In the genomic region with DNA sequence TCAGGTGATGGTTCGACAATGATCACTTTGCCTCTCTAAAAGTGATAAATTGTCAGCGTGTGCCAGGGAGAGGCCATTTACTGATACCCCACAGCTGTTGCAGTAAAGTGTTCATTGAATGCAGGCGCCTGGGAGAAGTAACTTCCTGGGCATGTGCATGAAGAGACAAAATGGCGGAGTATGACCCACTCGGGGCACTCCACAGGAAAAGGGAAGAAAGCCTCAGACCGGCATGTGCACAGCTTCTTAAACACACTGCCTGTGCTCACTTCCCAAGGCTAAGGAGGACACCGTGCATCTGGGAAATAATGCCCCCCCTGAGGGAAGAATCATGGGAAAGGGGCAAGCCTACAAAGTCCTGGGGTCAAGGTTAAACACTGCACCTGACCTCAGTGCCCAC, we compare ENCODE assay signal across 1 cellular context.
TF ChIP-seq lines count a peak whose summit lies in the region.

No MANE protein-coding gene starts in this region.

TF ChIP-seq in H1, 55 proteins besides CTCF, POLR2A, EP300 and RAD21:
- TF ChIP-seq, protein P1, sequence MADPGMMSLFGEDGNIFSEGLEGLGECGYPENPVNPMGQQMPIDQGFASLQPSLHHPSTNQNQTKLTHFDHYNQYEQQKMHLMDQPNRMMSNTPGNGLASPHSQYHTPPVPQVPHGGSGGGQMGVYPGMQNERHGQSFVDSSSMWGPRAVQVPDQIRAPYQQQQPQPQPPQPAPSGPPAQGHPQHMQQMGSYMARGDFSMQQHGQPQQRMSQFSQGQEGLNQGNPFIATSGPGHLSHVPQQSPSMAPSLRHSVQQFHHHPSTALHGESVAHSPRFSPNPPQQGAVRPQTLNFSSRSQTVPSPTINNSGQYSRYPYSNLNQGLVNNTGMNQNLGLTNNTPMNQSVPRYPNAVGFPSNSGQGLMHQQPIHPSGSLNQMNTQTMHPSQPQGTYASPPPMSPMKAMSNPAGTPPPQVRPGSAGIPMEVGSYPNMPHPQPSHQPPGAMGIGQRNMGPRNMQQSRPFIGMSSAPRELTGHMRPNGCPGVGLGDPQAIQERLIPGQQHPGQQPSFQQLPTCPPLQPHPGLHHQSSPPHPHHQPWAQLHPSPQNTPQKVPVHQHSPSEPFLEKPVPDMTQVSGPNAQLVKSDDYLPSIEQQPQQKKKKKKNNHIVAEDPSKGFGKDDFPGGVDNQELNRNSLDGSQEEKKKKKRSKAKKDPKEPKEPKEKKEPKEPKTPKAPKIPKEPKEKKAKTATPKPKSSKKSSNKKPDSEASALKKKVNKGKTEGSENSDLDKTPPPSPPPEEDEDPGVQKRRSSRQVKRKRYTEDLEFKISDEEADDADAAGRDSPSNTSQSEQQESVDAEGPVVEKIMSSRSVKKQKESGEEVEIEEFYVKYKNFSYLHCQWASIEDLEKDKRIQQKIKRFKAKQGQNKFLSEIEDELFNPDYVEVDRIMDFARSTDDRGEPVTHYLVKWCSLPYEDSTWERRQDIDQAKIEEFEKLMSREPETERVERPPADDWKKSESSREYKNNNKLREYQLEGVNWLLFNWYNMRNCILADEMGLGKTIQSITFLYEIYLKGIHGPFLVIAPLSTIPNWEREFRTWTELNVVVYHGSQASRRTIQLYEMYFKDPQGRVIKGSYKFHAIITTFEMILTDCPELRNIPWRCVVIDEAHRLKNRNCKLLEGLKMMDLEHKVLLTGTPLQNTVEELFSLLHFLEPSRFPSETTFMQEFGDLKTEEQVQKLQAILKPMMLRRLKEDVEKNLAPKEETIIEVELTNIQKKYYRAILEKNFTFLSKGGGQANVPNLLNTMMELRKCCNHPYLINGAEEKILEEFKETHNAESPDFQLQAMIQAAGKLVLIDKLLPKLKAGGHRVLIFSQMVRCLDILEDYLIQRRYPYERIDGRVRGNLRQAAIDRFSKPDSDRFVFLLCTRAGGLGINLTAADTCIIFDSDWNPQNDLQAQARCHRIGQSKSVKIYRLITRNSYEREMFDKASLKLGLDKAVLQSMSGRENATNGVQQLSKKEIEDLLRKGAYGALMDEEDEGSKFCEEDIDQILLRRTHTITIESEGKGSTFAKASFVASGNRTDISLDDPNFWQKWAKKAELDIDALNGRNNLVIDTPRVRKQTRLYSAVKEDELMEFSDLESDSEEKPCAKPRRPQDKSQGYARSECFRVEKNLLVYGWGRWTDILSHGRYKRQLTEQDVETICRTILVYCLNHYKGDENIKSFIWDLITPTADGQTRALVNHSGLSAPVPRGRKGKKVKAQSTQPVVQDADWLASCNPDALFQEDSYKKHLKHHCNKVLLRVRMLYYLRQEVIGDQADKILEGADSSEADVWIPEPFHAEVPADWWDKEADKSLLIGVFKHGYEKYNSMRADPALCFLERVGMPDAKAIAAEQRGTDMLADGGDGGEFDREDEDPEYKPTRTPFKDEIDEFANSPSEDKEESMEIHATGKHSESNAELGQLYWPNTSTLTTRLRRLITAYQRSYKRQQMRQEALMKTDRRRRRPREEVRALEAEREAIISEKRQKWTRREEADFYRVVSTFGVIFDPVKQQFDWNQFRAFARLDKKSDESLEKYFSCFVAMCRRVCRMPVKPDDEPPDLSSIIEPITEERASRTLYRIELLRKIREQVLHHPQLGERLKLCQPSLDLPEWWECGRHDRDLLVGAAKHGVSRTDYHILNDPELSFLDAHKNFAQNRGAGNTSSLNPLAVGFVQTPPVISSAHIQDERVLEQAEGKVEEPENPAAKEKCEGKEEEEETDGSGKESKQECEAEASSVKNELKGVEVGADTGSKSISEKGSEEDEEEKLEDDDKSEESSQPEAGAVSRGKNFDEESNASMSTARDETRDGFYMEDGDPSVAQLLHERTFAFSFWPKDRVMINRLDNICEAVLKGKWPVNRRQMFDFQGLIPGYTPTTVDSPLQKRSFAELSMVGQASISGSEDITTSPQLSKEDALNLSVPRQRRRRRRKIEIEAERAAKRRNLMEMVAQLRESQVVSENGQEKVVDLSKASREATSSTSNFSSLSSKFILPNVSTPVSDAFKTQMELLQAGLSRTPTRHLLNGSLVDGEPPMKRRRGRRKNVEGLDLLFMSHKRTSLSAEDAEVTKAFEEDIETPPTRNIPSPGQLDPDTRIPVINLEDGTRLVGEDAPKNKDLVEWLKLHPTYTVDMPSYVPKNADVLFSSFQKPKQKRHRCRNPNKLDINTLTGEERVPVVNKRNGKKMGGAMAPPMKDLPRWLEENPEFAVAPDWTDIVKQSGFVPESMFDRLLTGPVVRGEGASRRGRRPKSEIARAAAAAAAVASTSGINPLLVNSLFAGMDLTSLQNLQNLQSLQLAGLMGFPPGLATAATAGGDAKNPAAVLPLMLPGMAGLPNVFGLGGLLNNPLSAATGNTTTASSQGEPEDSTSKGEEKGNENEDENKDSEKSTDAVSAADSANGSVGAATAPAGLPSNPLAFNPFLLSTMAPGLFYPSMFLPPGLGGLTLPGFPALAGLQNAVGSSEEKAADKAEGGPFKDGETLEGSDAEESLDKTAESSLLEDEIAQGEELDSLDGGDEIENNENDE (IDR thresholded peaks at IDR 0.05; ENCODE audit: insufficient replicate concordance, low read length) = no peak
- no peak for TF ChIP-seq HDAC2 (IDR thresholded peaks at IDR 0.05; ENCODE audit: borderline replicate concordance in 1 of 2, low read depth in 2 of 2, low read length in 2 of 2)
- no peak for TF ChIP-seq CREB1 (IDR thresholded peaks at IDR 0.05)
- TF ChIP-seq, protein P2, sequence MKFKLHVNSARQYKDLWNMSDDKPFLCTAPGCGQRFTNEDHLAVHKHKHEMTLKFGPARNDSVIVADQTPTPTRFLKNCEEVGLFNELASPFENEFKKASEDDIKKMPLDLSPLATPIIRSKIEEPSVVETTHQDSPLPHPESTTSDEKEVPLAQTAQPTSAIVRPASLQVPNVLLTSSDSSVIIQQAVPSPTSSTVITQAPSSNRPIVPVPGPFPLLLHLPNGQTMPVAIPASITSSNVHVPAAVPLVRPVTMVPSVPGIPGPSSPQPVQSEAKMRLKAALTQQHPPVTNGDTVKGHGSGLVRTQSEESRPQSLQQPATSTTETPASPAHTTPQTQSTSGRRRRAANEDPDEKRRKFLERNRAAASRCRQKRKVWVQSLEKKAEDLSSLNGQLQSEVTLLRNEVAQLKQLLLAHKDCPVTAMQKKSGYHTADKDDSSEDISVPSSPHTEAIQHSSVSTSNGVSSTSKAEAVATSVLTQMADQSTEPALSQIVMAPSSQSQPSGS (IDR thresholded peaks at IDR 0.05; ENCODE audit: low read length) = no peak
- TF ChIP-seq SIX5 (IDR thresholded peaks at IDR 0.05; ENCODE audit: low read depth, low read length) = no peak
- TF ChIP-seq POU5F1 (IDR thresholded peaks at IDR 0.05; ENCODE audit: low read depth, low read length) = no peak
- TF ChIP-seq CBX5 (IDR thresholded peaks at IDR 0.05; ENCODE audit: low read depth, low read length) = no peak
- TF ChIP-seq CHD2 (IDR thresholded peaks at IDR 0.05; ENCODE audit: low read length) = no peak
- no peak for TF ChIP-seq FOSL1 (IDR thresholded peaks at IDR 0.05; ENCODE audit: insufficient read depth, low read depth, low read length)
- no peak for TF ChIP-seq TBP (IDR thresholded peaks at IDR 0.05; ENCODE audit: low read depth, low read length)
- no peak for TF ChIP-seq EGR1 (IDR thresholded peaks at IDR 0.05; ENCODE audit: borderline replicate concordance, low read depth, low read length)
- no peak for TF ChIP-seq SP1 (IDR thresholded peaks at IDR 0.05; ENCODE audit: low read depth, low read length)
- no peak for TF ChIP-seq BCL11A (IDR thresholded peaks at IDR 0.05; ENCODE audit: low read depth in 2 of 2, low read length in 2 of 2)
- no peak for TF ChIP-seq TEAD4 (IDR thresholded peaks at IDR 0.05; ENCODE audit: low read depth, low read length)
- TF ChIP-seq ASH2L (IDR thresholded peaks at IDR 0.05; ENCODE audit: low read length) = no peak
- no peak for TF ChIP-seq BRCA1 (IDR thresholded peaks at IDR 0.05; ENCODE audit: low read depth, low read length)
- TF ChIP-seq, protein P3, sequence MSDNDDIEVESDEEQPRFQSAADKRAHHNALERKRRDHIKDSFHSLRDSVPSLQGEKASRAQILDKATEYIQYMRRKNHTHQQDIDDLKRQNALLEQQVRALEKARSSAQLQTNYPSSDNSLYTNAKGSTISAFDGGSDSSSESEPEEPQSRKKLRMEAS (IDR thresholded peaks at IDR 0.05) = no peak
TF ChIP-seq in H1: peak in this region for 0.
